In the genomic region with DNA sequence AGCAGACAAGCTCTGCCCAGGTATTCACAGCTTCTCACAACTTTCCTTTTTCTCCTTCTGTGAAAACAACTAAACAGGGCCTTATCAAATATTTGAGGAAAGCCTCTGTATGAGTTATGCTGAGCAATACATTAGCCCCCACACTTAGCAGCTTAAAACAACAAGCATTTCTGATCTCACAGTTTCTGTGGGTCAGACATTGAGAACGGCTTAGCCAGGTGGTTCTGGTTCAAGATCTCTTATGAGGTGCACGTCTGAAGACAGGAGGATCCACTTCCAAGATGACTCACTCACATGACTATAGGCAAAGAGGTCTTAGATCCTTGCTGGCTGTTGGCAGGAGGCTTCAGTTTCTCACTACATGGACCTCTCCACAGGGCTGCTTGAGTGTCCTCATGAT, we compare ENCODE assay signal across 22 cellular contexts.
DNase-seq lines count a peak whose midpoint lies in the region; ATAC-seq and TF ChIP-seq lines count a peak whose summit lies in the region.
"Had no signal": no experiment of that assay in that cellular context is flagged by ENCODE, and none has a peak within 500 bp of the region (broad histone marks: within the 10 kb centered on the region; RNA-seq: fewer than 3 reads in every experiment).

No MANE protein-coding gene starts in this region.

- H4K20me1 ChIP-seq in PC-3 (ENCODE audit: low read length) = no peaks in the 10 kb centered on the region
- H4K20me1 ChIP-seq: BLaER1 treated with 17β-estradiol and CSF1 and Interleukin-3, amounts not matched to agents 10 nM and 100 nM had no signal

- TF ChIP-seq CTCF in PC-3 (conservative IDR thresholded peaks at IDR 0.05; ENCODE audit: low read depth, low read length) (no peak), choroid plexus epithelial cell (conservative IDR thresholded peaks at IDR 0.05; ENCODE audit: low read depth, low read length) (no peak)

- H3K27ac ChIP-seq in PC-3 (ENCODE audit: low read length) = peak overlapping the region; percentile 91
- H3K27ac ChIP-seq: BLaER1 treated with 17β-estradiol and CSF1 and Interleukin-3, amounts not matched to agents 10 nM and 100 nM; HL-60 had no signal

- H3K4me3 ChIP-seq in PC-3 (ENCODE audit: low read length) = no peak overlapping the region
- no peak overlapping the region for H3K4me3 ChIP-seq in choroid plexus epithelial cell (ENCODE audit: low read depth, low read length)
- H3K4me3 ChIP-seq: BLaER1 treated with 17β-estradiol and CSF1 and Interleukin-3, amounts not matched to agents 10 nM and 100 nM; HAP-1 had no signal

- CTCF ChIA-PET in PC-3 (lab: Charles Lee) = interaction anchor here (0.6 kb wide), 1 partner anchor 54 kb away, joined by 3 read pairs; no protein-coding TSS in a partner anchor

- no peak for ATAC-seq in PC-3
- ATAC-seq: HepG2, SK-N-SH treated with all-trans-retinoic acid at 6 μM for 48 hours had no signal

- no peaks in the 10 kb centered on the region for H3K9me2 ChIP-seq in PC-3 (replicated peaks; ENCODE audit: low read length)

- H3K36me3 Mint-ChIP-seq in activated T-helper 2 cell treated with anti-CD3 and anti-CD28 coated beads, Interferon-gamma antibody, Interleukin-2, Interleukin-4, amounts not matched to agents 10 μg/mL and 5 μg/mL and 100 μg/mL, durations not matched to agents 14 hours and 24 hours and 36 hours (ENCODE audit: low read depth) = no peaks in the 10 kb centered on the region
- H3K36me3 Mint-ChIP-seq: CD4-positive, alpha-beta memory T cell had no signal

- H3K9me3 ChIP-seq in PC-3 (ENCODE audit: low read length) = no peaks in the 10 kb centered on the region
- H3K9me3 ChIP-seq: Caco-2, HAP-1 had no signal

- H3K4me3 Mint-ChIP-seq in activated T-helper 2 cell treated with anti-CD3 and anti-CD28 coated beads, Interferon-gamma antibody, Interleukin-2, Interleukin-4, amounts not matched to agents 10 μg/mL and 5 μg/mL and 100 μg/mL, durations not matched to agents 14 hours and 24 hours and 36 hours (ENCODE audit: low read depth) = no peak overlapping the region
- H3K4me3 Mint-ChIP-seq: CD4-positive, alpha-beta memory T cell had no signal

- no peak overlapping the region for H3K27ac Mint-ChIP-seq in activated T-helper 2 cell treated with anti-CD3 and anti-CD28 coated beads, Interferon-gamma antibody, Interleukin-2, Interleukin-4, amounts not matched to agents 10 μg/mL and 5 μg/mL and 100 μg/mL, durations not matched to agents 14 hours and 24 hours and 36 hours
- H3K27ac Mint-ChIP-seq: CD4-positive, alpha-beta memory T cell had no signal

- no TSS peak for BruUV-seq in PC-3 (replicated peaks; lab: Mats Ljungman, UMichigan)

- DNase-seq in Daoy (ENCODE audit: low read depth) (peak; percentile 85), PC-3 (peak; percentile 66), choroid plexus epithelial cell (ENCODE audit: low read depth) (peak; percentile 4), kidney tubule cell (ENCODE audit: low spot score) (peak; percentile 20), cerebellum (ENCODE audit: low spot score) (no peak)
- no peak for DNase-seq in activated T-helper 2 cell treated with anti-CD3 and anti-CD28 coated beads, Interferon-gamma antibody, Interleukin-2, Interleukin-4, amounts not matched to agents 10 μg/mL and 5 μg/mL and 100 μg/mL, durations not matched to agents 14 hours and 24 hours and 36 hours (ENCODE audit: low spot score)
- no peak for DNase-seq in activated naive CD4-positive, alpha-beta T cell treated with Interleukin-2 at 50 U/mL for 16 hours
- DNase-seq: 8988T; Caco-2; CD4-positive, alpha-beta memory T cell; DND-41; KBM-7; MV-4-11; NCI-H1694; NCI-H446; NCI-H526; OCI-M1 had no signal

- no peaks in the 10 kb centered on the region for H3K79me2 ChIP-seq in PC-3 (ENCODE audit: low read length)

- H3K4me1 ChIP-seq in PC-3 (ENCODE audit: insufficient read depth, low read length) = peaks cover 20% of the 10 kb centered on the region
- H3K4me1 ChIP-seq: BLaER1 treated with 17β-estradiol and CSF1 and Interleukin-3, amounts not matched to agents 10 nM and 100 nM; Caco-2; HAP-1 had no signal

- peak overlapping the region; percentile 40; the same call in 1 of the 2 replicates for H3K9ac ChIP-seq in PC-3 (ENCODE audit: low read length)
- H3K9ac ChIP-seq: BLaER1 treated with 17β-estradiol and CSF1 and Interleukin-3, amounts not matched to agents 10 nM and 100 nM had no signal

- H3K27me3 Mint-ChIP-seq in activated T-helper 2 cell treated with anti-CD3 and anti-CD28 coated beads, Interferon-gamma antibody, Interleukin-2, Interleukin-4, amounts not matched to agents 10 μg/mL and 5 μg/mL and 100 μg/mL, durations not matched to agents 14 hours and 24 hours and 36 hours (ENCODE audit: low read depth) = peaks cover 16% of the 10 kb centered on the region

- no peaks in the 10 kb centered on the region for H3K27me3 ChIP-seq in PC-3 (ENCODE audit: low read length)

- no peaks in the 10 kb centered on the region for H3K9me3 Mint-ChIP-seq in activated T-helper 2 cell treated with anti-CD3 and anti-CD28 coated beads, Interferon-gamma antibody, Interleukin-2, Interleukin-4, amounts not matched to agents 10 μg/mL and 5 μg/mL and 100 μg/mL, durations not matched to agents 14 hours and 24 hours and 36 hours

- peak overlapping the region; percentile 37; the same call in 1 of the 2 replicates for H2AFZ ChIP-seq in PC-3 (ENCODE audit: low read length)

- no peaks in the 10 kb centered on the region for H3K4me1 Mint-ChIP-seq in activated T-helper 2 cell treated with anti-CD3 and anti-CD28 coated beads, Interferon-gamma antibody, Interleukin-2, Interleukin-4, amounts not matched to agents 10 μg/mL and 5 μg/mL and 100 μg/mL, durations not matched to agents 14 hours and 24 hours and 36 hours (ENCODE audit: low read depth)
- H3K4me1 Mint-ChIP-seq: CD4-positive, alpha-beta memory T cell had no signal

- intact Hi-C loops in PC-3 (cut with micrococcal nuclease) = loop anchor here (10.0 kb wide), 1 partner anchor 176 kb away; no protein-coding TSS in a partner anchor
- intact Hi-C loops in activated T-helper 2 cell treated with anti-CD3 and anti-CD28 coated beads, Interferon-gamma antibody, Interleukin-2, Interleukin-4, amounts not matched to agents 10 μg/mL and 5 μg/mL and 100 μg/mL, durations not matched to agents 14 hours and 24 hours and 36 hours (cut with micrococcal nuclease) = no loop called here

- POLR2A ChIA-PET in PC-3 (lab: Charles Lee; ENCODE audit: unreplicated experiment) = no interaction called here

- H3K36me3 ChIP-seq in PC-3 (ENCODE audit: low read depth, low read length) = no peaks in the 10 kb centered on the region
- H3K36me3 ChIP-seq: BLaER1 treated with 17β-estradiol and CSF1 and Interleukin-3, amounts not matched to agents 10 nM and 100 nM; HAP-1 had no signal

- H3K4me2 ChIP-seq in PC-3 (ENCODE audit: low read length) = peak overlapping the region; percentile 28; the same call in 1 of the 2 replicates
- H3K4me2 ChIP-seq: BLaER1 treated with 17β-estradiol and CSF1 and Interleukin-3, amounts not matched to agents 10 nM and 100 nM had no signal

- peaks cover 5% of the 10 kb centered on the region for H3F3A ChIP-seq in PC-3 (ENCODE audit: low read length, unreplicated experiment)

Comparison
In these comparisons a context has a peak if more than half of its experiments do, and no peak if none do; other contexts are left out.
1. DNase-seq: peak in Daoy (single experiment), PC-3 (single experiment), choroid plexus epithelial cell (single experiment) and kidney tubule cell (single experiment); none in activated T-helper 2 cell treated with anti-CD3 and anti-CD28 coated beads, Interferon-gamma antibody, Interleukin-2, Interleukin-4, amounts not matched to agents 10 μg/mL and 5 μg/mL and 100 μg/mL, durations not matched to agents 14 hours and 24 hours and 36 hours (single experiment), cerebellum (single experiment) and activated naive CD4-positive, alpha-beta T cell treated with Interleukin-2 at 50 U/mL for 16 hours (single experiment).